1 cellular context compared by ENCODE assay signal in the genomic region with DNA sequence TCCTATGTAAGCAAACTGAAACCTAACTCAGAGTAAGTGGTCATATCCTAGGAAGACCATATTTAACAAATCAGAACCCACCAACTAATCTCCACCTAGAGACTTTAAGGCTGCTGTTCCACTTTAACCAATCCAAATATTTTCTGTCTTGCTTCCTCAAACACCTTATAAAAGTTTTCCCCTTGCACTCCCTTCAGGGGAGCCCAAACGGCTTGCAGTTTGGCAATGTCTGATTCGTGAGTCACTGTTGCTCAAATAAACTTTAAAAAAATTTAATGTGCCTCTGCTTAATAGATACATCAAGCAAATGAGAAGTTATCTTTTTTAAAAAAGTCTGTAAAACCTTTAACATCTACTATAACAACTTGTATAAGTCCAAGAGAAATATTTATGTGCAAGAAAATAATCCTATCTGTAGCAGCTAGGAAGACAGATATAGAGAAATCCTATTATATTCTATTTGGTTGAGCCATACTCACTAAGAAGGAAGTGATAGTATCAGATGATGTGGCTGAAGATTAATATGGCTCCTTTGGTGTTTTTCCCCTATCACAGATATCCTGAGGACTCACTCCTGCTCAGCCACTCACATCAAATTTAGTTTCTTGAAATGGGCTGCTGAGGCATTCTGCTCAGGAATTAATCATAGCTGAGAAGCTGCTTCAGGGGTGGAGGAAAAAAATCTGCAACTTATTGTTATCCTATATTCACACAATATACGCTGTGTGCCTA.
TF ChIP-seq lines count a peak whose summit lies in the region.

No MANE protein-coding gene starts in this region.

TF ChIP-seq in H1, 55 proteins besides CTCF, POLR2A, EP300 and RAD21:
- TF ChIP-seq GTF2F1 (IDR thresholded peaks at IDR 0.05; ENCODE audit: borderline replicate concordance, low read depth, low read length) (no peak), BRCA1 (IDR thresholded peaks at IDR 0.05; ENCODE audit: low read depth, low read length) (no peak), TEAD4 (IDR thresholded peaks at IDR 0.05; ENCODE audit: low read depth, low read length) (no peak), HDAC2 (IDR thresholded peaks at IDR 0.05; ENCODE audit: borderline replicate concordance in 1 of 2, low read depth in 2 of 2, low read length in 2 of 2) (no peak), JUN (IDR thresholded peaks at IDR 0.05; ENCODE audit: low read depth, low read length) (no peak), FOSL1 (IDR thresholded peaks at IDR 0.05; ENCODE audit: insufficient read depth, low read depth, low read length) (no peak), KDM5A (IDR thresholded peaks at IDR 0.05; ENCODE audit: low read length) (no peak), TAF7 (optimal IDR thresholded peaks at IDR 0.05; ENCODE audit: borderline replicate concordance, low read depth, low read length) (no peak), CREB1 (IDR thresholded peaks at IDR 0.05) (no peak), ZNF274 (IDR thresholded peaks at IDR 0.05; ENCODE audit: borderline replicate concordance, extremely low read depth, low read length) (no peak), SP2 (IDR thresholded peaks at IDR 0.05; ENCODE audit: low read length) (no peak), EGR1 (IDR thresholded peaks at IDR 0.05; ENCODE audit: borderline replicate concordance, low read depth, low read length) (no peak), CEBPB (IDR thresholded peaks at IDR 0.05; ENCODE audit: low read depth, low read length) (no peak), SUZ12 (IDR thresholded peaks at IDR 0.05; ENCODE audit: low read length) (no peak), SP1 (IDR thresholded peaks at IDR 0.05; ENCODE audit: low read depth, low read length) (no peak), RXRA (IDR thresholded peaks at IDR 0.05; ENCODE audit: insufficient read depth, low read depth, low read length) (no peak), SIX5 (IDR thresholded peaks at IDR 0.05; ENCODE audit: low read depth, low read length) (no peak), CHD2 (IDR thresholded peaks at IDR 0.05; ENCODE audit: low read length) (no peak), KDM4A (IDR thresholded peaks at IDR 0.05; ENCODE audit: low read depth, low read length, severe bottlenecking) (no peak)
- TF ChIP-seq, protein P1, sequence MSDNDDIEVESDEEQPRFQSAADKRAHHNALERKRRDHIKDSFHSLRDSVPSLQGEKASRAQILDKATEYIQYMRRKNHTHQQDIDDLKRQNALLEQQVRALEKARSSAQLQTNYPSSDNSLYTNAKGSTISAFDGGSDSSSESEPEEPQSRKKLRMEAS (IDR thresholded peaks at IDR 0.05): no peak
